9 cellular contexts compared by ENCODE assay signal in genomic region chr7:93902777-93903423, GRCh38. TPM values are rescaled to one million over a fixed set of nuclear protein-coding genes. Genes with fewer than 3 reads are reported as not detected.
DNase-seq lines count a peak whose midpoint lies in the region; ATAC-seq and TF ChIP-seq lines count a peak whose summit lies in the region.
"Had no signal": no experiment of that assay in that cellular context is flagged by ENCODE, and none has a peak within 500 bp of the region (broad histone marks: within the 10 kb centered on the region; RNA-seq: fewer than 3 reads in every experiment).

No MANE protein-coding gene starts in this region.

- ATAC-seq in activated CD4-positive, alpha-beta T cell treated with anti-CD3 and anti-CD28 coated beads for 36 hours: no peak
- ATAC-seq in GM19463 (IDR thresholded peaks at IDR 0.05; ENCODE audit: unreplicated experiment): no peak

- POLR2A ChIA-PET in activated CD4-positive, alpha-beta T cell treated with anti-CD3 and anti-CD28 coated beads for 36 hours (lab: Charles Lee): no interaction called here

- peak; percentile 76 for TF ChIP-seq CTCF in mesothelial cell of epicardium (IDR thresholded peaks at IDR 0.05; ENCODE audit: unreplicated experiment)

- peaks cover 11% of the 10 kb centered on the region for H3K27me3 Mint-ChIP-seq in activated CD4-positive, alpha-beta T cell treated with anti-CD3 and anti-CD28 coated beads for 36 hours
- no peaks in the 10 kb centered on the region for H3K27me3 Mint-ChIP-seq in mesothelial cell of epicardium (ENCODE audit: low read depth)

- no peaks in the 10 kb centered on the region for H3K36me3 Mint-ChIP-seq in activated CD4-positive, alpha-beta T cell treated with anti-CD3 and anti-CD28 coated beads for 36 hours (ENCODE audit: low read depth)
- no peaks in the 10 kb centered on the region for H3K36me3 Mint-ChIP-seq in mesothelial cell of epicardium
- H3K36me3 Mint-ChIP-seq: activated naive CD4-positive, alpha-beta T cell treated with anti-CD3 and anti-CD28 coated beads, Interleukin-2, amount 50 U/mL, for 24 hours had no signal

- H3K4me3 Mint-ChIP-seq in activated CD4-positive, alpha-beta T cell treated with anti-CD3 and anti-CD28 coated beads for 36 hours: no peak overlapping the region
- H3K4me3 Mint-ChIP-seq in mesothelial cell of epicardium: no peak overlapping the region
- H3K4me3 Mint-ChIP-seq: activated naive CD4-positive, alpha-beta T cell treated with anti-CD3 and anti-CD28 coated beads, Interleukin-2, amount 50 U/mL, for 24 hours had no signal

- CTCF ChIA-PET in activated CD4-positive, alpha-beta T cell treated with anti-CD3 and anti-CD28 coated beads for 36 hours (lab: Charles Lee): interaction anchor here (0.7 to 1.0 kb wide), 7 partner anchors 12 to 299 kb away, joined by 3 to 7 read pairs (median 3); partner anchors contain the start of gene GNG11

- peak; percentile 25 for DNase-seq in activated CD4-positive, alpha-beta T cell treated with anti-CD3 and anti-CD28 coated beads for 36 hours
- no peak for DNase-seq in activated CD4-positive, alpha-beta T cell treated with anti-CD3 and anti-CD28 coated beads, Interleukin-2, amount 50 U/mL, for 4 hours
- DNase-seq in NCI-H146 treated with DMSO at 0.1 percent for 48 hours (lab: John Stamatoyannopoulos, UW; ENCODE audit: unreplicated experiment) (peak; percentile 19), cerebellar cortex (ENCODE audit: low spot score) (peak; percentile 18), mesothelial cell of epicardium (ENCODE audit: low spot score in 2 of 2, unreplicated experiment in 2 of 2) (no peak), cerebellar nuclear complex (lab: John Stamatoyannopoulos, UW) (no peak)
- DNase-seq in activated naive CD4-positive, alpha-beta T cell (lab: John Stamatoyannopoulos, UW): no peak

- intact Hi-C loops in activated CD4-positive, alpha-beta T cell treated with anti-CD3 and anti-CD28 coated beads for 36 hours (cut with DNase I, micrococcal nuclease): loop anchor here (1.0 to 5.0 kb wide), 3 partner anchors 184 to 494 kb away; no protein-coding TSS in a partner anchor

- no peak overlapping the region for H3K27ac Mint-ChIP-seq in activated CD4-positive, alpha-beta T cell treated with anti-CD3 and anti-CD28 coated beads for 36 hours
- H3K27ac Mint-ChIP-seq in mesothelial cell of epicardium: no peak overlapping the region
- H3K27ac Mint-ChIP-seq: activated naive CD4-positive, alpha-beta T cell treated with anti-CD3 and anti-CD28 coated beads, Interleukin-2, amount 50 U/mL, for 24 hours had no signal

- no peaks in the 10 kb centered on the region for H3K9me3 Mint-ChIP-seq in activated CD4-positive, alpha-beta T cell treated with anti-CD3 and anti-CD28 coated beads for 36 hours (ENCODE audit: low read depth)
- H3K9me3 Mint-ChIP-seq in mesothelial cell of epicardium: no peaks in the 10 kb centered on the region
- H3K9me3 Mint-ChIP-seq: activated naive CD4-positive, alpha-beta T cell treated with anti-CD3 and anti-CD28 coated beads, Interleukin-2, amount 50 U/mL, for 24 hours had no signal

- H3K4me1 Mint-ChIP-seq in activated CD4-positive, alpha-beta T cell treated with anti-CD3 and anti-CD28 coated beads for 36 hours: no peaks in the 10 kb centered on the region
- no peaks in the 10 kb centered on the region for H3K4me1 Mint-ChIP-seq in mesothelial cell of epicardium
- H3K4me1 Mint-ChIP-seq: activated naive CD4-positive, alpha-beta T cell treated with anti-CD3 and anti-CD28 coated beads, Interleukin-2, amount 50 U/mL, for 24 hours had no signal

RNA-seq across cellular contexts. Expression of gene GNGT1, which starts 3.5 kb away (rescaled TPM):
- not detected for total RNA-seq in activated CD4-positive, alpha-beta T cell treated with anti-CD3 and anti-CD28 coated beads for 36 hours
- not detected in 3 replicates for total RNA-seq in mesothelial cell of epicardium

RNA-seq across cellular contexts. Expression of gene TFPI2, which starts 12.3 kb away (rescaled TPM):
- total RNA-seq in activated CD4-positive, alpha-beta T cell treated with anti-CD3 and anti-CD28 coated beads for 36 hours: not detected
- total RNA-seq in mesothelial cell of epicardium: 58.9 to 73.5 TPM (median 69.4 TPM) in 3 replicates

RNA-seq across cellular contexts. Expression of gene GNG11, which starts 18.6 kb away (rescaled TPM):
- not detected for total RNA-seq in activated CD4-positive, alpha-beta T cell treated with anti-CD3 and anti-CD28 coated beads for 36 hours
- 5.8 to 6.7 TPM (median 6.4 TPM) in 3 replicates for total RNA-seq in mesothelial cell of epicardium

Comparison
In these comparisons a context has a peak if more than half of its experiments do, and no peak if none do; other contexts are left out.
1. DNase-seq: peak in activated CD4-positive, alpha-beta T cell treated with anti-CD3 and anti-CD28 coated beads for 36 hours (single experiment), NCI-H146 treated with DMSO at 0.1 percent for 48 hours (single experiment) and cerebellar cortex (single experiment); none in activated CD4-positive, alpha-beta T cell treated with anti-CD3 and anti-CD28 coated beads, Interleukin-2, amount 50 U/mL, for 4 hours (0 of 2), mesothelial cell of epicardium (0 of 2), cerebellar nuclear complex (0 of 2) and activated naive CD4-positive, alpha-beta T cell (0 of 4).
2. RNA of gene TFPI2, which starts 12.3 kb away (total RNA-seq): 58.9 to 73.5 TPM in mesothelial cell of epicardium; not detected in activated CD4-positive, alpha-beta T cell treated with anti-CD3 and anti-CD28 coated beads for 36 hours; every median in the first group is over 10 times any median in the second.